In genomic region chr7:50293509-50294179, GRCh38 we compare ENCODE assay signal across 15 cellular contexts. TPM values are rescaled to one million over a fixed set of nuclear protein-coding genes. Genes with fewer than 3 reads are reported as not detected.
DNase-seq lines count a peak whose midpoint lies in the region; ATAC-seq and TF ChIP-seq lines count a peak whose summit lies in the region.
"Had no signal": no experiment of that assay in that cellular context is flagged by ENCODE, and none has a peak within 500 bp of the region (broad histone marks: within the 10 kb centered on the region; RNA-seq: fewer than 3 reads in every experiment).

No MANE protein-coding gene starts in this region.

- H3K79me2 ChIP-seq in PC-9 (ENCODE audit: low read depth) = no peaks in the 10 kb centered on the region

- no peak overlapping the region for H3K4me3 Mint-ChIP-seq in activated T-cell treated with anti-CD3 and anti-CD28 coated beads, Interleukin-2, amount 50 U/mL, for 24 hours
- peak overlapping the region in 3 of 8 donors; percentile 11 to 61 (median 16) for H3K4me3 Mint-ChIP-seq in naive B cell

- BruUV-seq in PC-9 (replicated peaks; lab: Mats Ljungman, UMichigan) = no TSS peak

- H4K20me1 ChIP-seq in PC-9 (ENCODE audit: insufficient read depth) = no peaks in the 10 kb centered on the region; the same call in 1 of the 2 replicates

- H2AFZ ChIP-seq in PC-9 = no peak overlapping the region

- no peaks in the 10 kb centered on the region for H3K36me3 Mint-ChIP-seq in activated T-cell treated with anti-CD3 and anti-CD28 coated beads, Interleukin-2, amount 50 U/mL, for 24 hours (ENCODE audit: low read depth)
- H3K36me3 Mint-ChIP-seq in naive B cell = no peaks in the 10 kb centered on the region

- intact Hi-C loops in PC-9 (cut with micrococcal nuclease; ENCODE audit: unreplicated experiment) = no loop called here

- DNase-seq in activated T-cell treated with anti-CD3 and anti-CD28 coated beads, Interleukin-2, amount 50 U/mL, for 24 hours = no peak
- no peak for DNase-seq in activated T-cell treated with anti-CD3 and anti-CD28 coated beads, Interleukin-2, amount 50 U/mL, for 48 hours
- no peak for DNase-seq in naive B cell
- DNase-seq in PC-9 = no peak
- DNase-seq in SJCRH30 = no peak
- DNase-seq in NCI-H2196 treated with DMSO at 0.1 percent for 48 hours (lab: John Stamatoyannopoulos, UW; ENCODE audit: unreplicated experiment) = no peak
- DNase-seq: amniotic stem cell; DMS 273 treated with DMSO at 0.1 percent for 48 hours; NCI-H1105 treated with DMSO at 0.1 percent for 48 hours; stimulated activated CD4-positive, alpha-beta T cell treated with anti-CD3 and anti-CD28 coated beads, Interleukin-12 subunit alpha, Interleukin-12 subunit beta, amount 100 ng/mL, for 4 hours had no signal

- H3K27me3 ChIP-seq in PC-9 (ENCODE audit: insufficient read depth, low read depth) (peaks cover 48% of the 10 kb centered on the region), SJCRH30 (no peaks in the 10 kb centered on the region)
- H3K27me3 ChIP-seq: gastroesophageal sphincter had no signal

- H3K27ac ChIP-seq in PC-9 (no peak overlapping the region), SJCRH30 (no peak overlapping the region)
- H3K27ac ChIP-seq: A549, gastroesophageal sphincter had no signal

- no peaks in the 10 kb centered on the region for H3K27me3 Mint-ChIP-seq in activated T-cell treated with anti-CD3 and anti-CD28 coated beads, Interleukin-2, amount 50 U/mL, for 24 hours
- H3K27me3 Mint-ChIP-seq in naive B cell = no peaks in the 10 kb centered on the region

- 0 out of 2 replicates have a peak, but pooled peaks cover 3% of the 10 kb centered on the region for H3K9me2 ChIP-seq in PC-9 (ENCODE audit: insufficient read depth)

- H3K9me3 ChIP-seq in PC-9 (ENCODE audit: insufficient read depth, low read depth) (no peaks in the 10 kb centered on the region), SJCRH30 (replicated peaks) (no peaks in the 10 kb centered on the region)
- H3K9me3 ChIP-seq: A549, gastroesophageal sphincter had no signal

- H3K27ac Mint-ChIP-seq in activated T-cell treated with anti-CD3 and anti-CD28 coated beads, Interleukin-2, amount 50 U/mL, for 24 hours = peak overlapping the region; percentile 36
- H3K27ac Mint-ChIP-seq in naive B cell = peak overlapping the region in 5 of 6 donors; percentile 5 to 67 (median 59)

- H3K9me3 Mint-ChIP-seq in activated T-cell treated with anti-CD3 and anti-CD28 coated beads, Interleukin-2, amount 50 U/mL, for 24 hours = no peaks in the 10 kb centered on the region
- no peaks in the 10 kb centered on the region for H3K9me3 Mint-ChIP-seq in naive B cell

- H3K4me3 ChIP-seq in PC-9 = no peak overlapping the region
- H3K4me3 ChIP-seq in SJCRH30 = no peak overlapping the region
- H3K4me3 ChIP-seq: A549, gastroesophageal sphincter had no signal

- ATAC-seq in GM21717 (IDR thresholded peaks at IDR 0.05; ENCODE audit: unreplicated experiment) (peak; percentile 48), HG03135 (IDR thresholded peaks at IDR 0.05; ENCODE audit: unreplicated experiment) (peak; percentile 66), naive B cell (ENCODE audit: low read depth in 2 of 2) (peak; percentile 80 to 81)
- ATAC-seq: A549, gastroesophageal sphincter had no signal

- no peak for TF ChIP-seq CTCF in PC-9 (conservative IDR thresholded peaks at IDR 0.05)

- H3K4me1 ChIP-seq in PC-9 (replicated peaks; ENCODE audit: insufficient read depth) (no peaks in the 10 kb centered on the region), SJCRH30 (no peaks in the 10 kb centered on the region)
- H3K4me1 ChIP-seq: A549, gastroesophageal sphincter had no signal

- H3K4me1 Mint-ChIP-seq in activated T-cell treated with anti-CD3 and anti-CD28 coated beads, Interleukin-2, amount 50 U/mL, for 24 hours (ENCODE audit: low read depth) = peaks cover 53% of the 10 kb centered on the region
- H3K4me1 Mint-ChIP-seq in naive B cell = peaks cover 23 to 25% (median 24%) of the 10 kb centered on the region in 3 donors

- POLR2A ChIA-PET in PC-9 (lab: Charles Lee; ENCODE audit: unreplicated experiment) = no interaction called here

- H3K36me3 ChIP-seq in PC-9 (ENCODE audit: low read depth) (no peaks in the 10 kb centered on the region), SJCRH30 (no peaks in the 10 kb centered on the region)
- H3K36me3 ChIP-seq: gastroesophageal sphincter had no signal

- CTCF ChIA-PET in PC-9 (lab: Charles Lee) = no interaction called here

- H3K4me2 ChIP-seq in PC-9 = no peak overlapping the region
- H3K4me2 ChIP-seq: A549 had no signal

- H3F3A ChIP-seq in PC-9 (ENCODE audit: insufficient read depth, low read depth) = no peaks in the 10 kb centered on the region

RNA-seq across cellular contexts. Expression of gene IKZF1, which starts 10.9 kb away (rescaled TPM):
- polyA plus RNA-seq in naive B cell (ENCODE audit: low read depth in 6 of 6) = 100 to 1,000 TPM; 127 to 347 (median 205) TPM
- not detected in 2 replicates for total RNA-seq in PC-9 (2021)
- not detected in 2 replicates for total RNA-seq in SJCRH30 (2014; rRNA removed; shearing (Covaris generic))
- total RNA-seq: HT-29 had no signal
- polyA plus RNA-seq: A549 had no signal
